13 cellular contexts compared by ENCODE assay signal in the genomic region with DNA sequence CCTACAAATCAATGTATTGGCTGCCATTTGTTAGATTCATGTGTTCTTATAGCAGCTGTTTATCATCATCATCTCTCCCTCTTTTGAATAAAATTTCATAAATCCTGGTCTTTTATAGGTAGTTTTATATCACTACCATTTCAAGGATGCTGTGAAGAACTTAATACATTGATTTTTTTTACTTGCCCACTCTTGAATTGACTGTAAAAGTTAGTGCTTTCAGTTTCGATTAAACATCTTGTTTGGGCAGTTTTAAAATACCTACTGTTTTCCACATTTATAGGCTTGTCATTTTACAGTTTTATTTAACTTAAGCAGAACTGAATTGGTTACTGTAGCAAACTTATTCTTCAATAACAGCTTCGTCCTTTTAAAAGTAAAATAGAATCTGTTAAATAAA.
"Had no signal": no experiment of that assay in that cellular context is flagged by ENCODE, and none has a peak within 500 bp of the region (broad histone marks: within the 10 kb centered on the region; RNA-seq: fewer than 3 reads in every experiment).

No MANE protein-coding gene starts in this region.

- ATAC-seq: activated CD8-positive, alpha-beta T cell treated with anti-CD3 and anti-CD28 coated beads, Interleukin-2, amount 10 ng/mL, durations not matched to agents 7 days and 5 days; activated T-helper 17 cell treated with anti-CD3 and anti-CD28 coated beads, Interleukin-2, amount 50 U/mL, for 72 hours had no signal

- FAIRE-seq: astrocyte had no signal

- DNase-seq: activated CD4-positive, alpha-beta T cell treated with anti-CD3 and anti-CD28 coated beads for 4 hours; activated CD8-positive, alpha-beta T cell treated with anti-CD3 and anti-CD28 coated beads, Interleukin-2, amount 10 ng/mL, durations not matched to agents 7 days and 5 days; activated naive CD4-positive, alpha-beta T cell treated with anti-CD3 and anti-CD28 coated beads for 36 hours; dorsolateral prefrontal cortex; hippocampal formation; midbrain; naive B cell; retina; stimulated activated CD4-positive, alpha-beta T cell treated with anti-CD3 and anti-CD28 coated beads, Interleukin-4, amount 100 ng/mL, for 24 hours; testis; WERI-Rb-1 had no signal
